In genomic region chr1:234691567-234691966, GRCh38 we compare ENCODE assay signal across 15 cellular contexts.
DNase-seq lines count a peak whose midpoint lies in the region; ATAC-seq and TF ChIP-seq lines count a peak whose summit lies in the region.
"Had no signal": no experiment of that assay in that cellular context is flagged by ENCODE, and none has a peak within 500 bp of the region (broad histone marks: within the 10 kb centered on the region; RNA-seq: fewer than 3 reads in every experiment).

No MANE protein-coding gene starts in this region.

- no peak overlapping the region for H3K4me3 Mint-ChIP-seq in CD4-positive, CD25-positive, alpha-beta regulatory T cell
- H3K4me3 Mint-ChIP-seq: activated CD4-positive, alpha-beta T cell treated with anti-CD3 and anti-CD28 coated beads, Interleukin-2, amount 10 ng/mL, durations not matched to agents 7 days and 5 days had no signal

- peaks cover 3% of the 10 kb centered on the region for H3K27me3 Mint-ChIP-seq in CD4-positive, CD25-positive, alpha-beta regulatory T cell
- H3K27me3 Mint-ChIP-seq: activated CD4-positive, alpha-beta T cell treated with anti-CD3 and anti-CD28 coated beads, Interleukin-2, amount 10 ng/mL, durations not matched to agents 7 days and 5 days had no signal

- no peak overlapping the region for H3K18ac ChIP-seq in mesenchymal stem cell (ENCODE audit: low read depth in 1 of 2, low read length in 2 of 2)

- no peak overlapping the region for H3K14ac ChIP-seq in mesenchymal stem cell (ENCODE audit: low read length in 2 of 2)

- no peaks in the 10 kb centered on the region for H3K27me3 ChIP-seq in CD4-positive, CD25-positive, alpha-beta regulatory T cell (ENCODE audit: control insufficient read depth, insufficient read depth, low read length)
- H3K27me3 ChIP-seq in mesenchymal stem cell (ENCODE audit: control insufficient read depth in 1 of 2, insufficient read depth in 1 of 2, low read length in 2 of 2) (no peaks in the 10 kb centered on the region), adrenal gland (no peaks in the 10 kb centered on the region)
- H3K27me3 ChIP-seq: tibial artery had no signal

- H2BK5ac ChIP-seq in mesenchymal stem cell (ENCODE audit: low read depth, low read length, poor library complexity, severe bottlenecking): no peak overlapping the region

- peak in 2 of 3 donors; percentile 15 to 24 for DNase-seq in CD4-positive, CD25-positive, alpha-beta regulatory T cell
- DNase-seq in HT1080 (ENCODE audit: low read depth): peak; percentile 36
- DNase-seq in astrocyte of the spinal cord (ENCODE audit: low read depth, low spot score): peak; percentile 15
- no peak for DNase-seq in mesenchymal stem cell
- no peak for DNase-seq in adrenal gland
- no peak for DNase-seq in NCI-H510A (lab: John Stamatoyannopoulos, UW)
- no peak for DNase-seq in activated effector memory CD4-positive, alpha-beta T cell treated with anti-CD3 and anti-CD28 coated beads, Interleukin-2, amount 50 U/mL, for 16 hours
- DNase-seq in T1000 (lab: John Stamatoyannopoulos, UW): no peak
- DNase-seq: activated CD4-positive, alpha-beta T cell treated with anti-CD3 and anti-CD28 coated beads, Interleukin-2, amount 10 ng/mL, durations not matched to agents 7 days and 5 days; amygdala; kidney; NCI-H187; tibial artery had no signal

- H2AK5ac ChIP-seq in mesenchymal stem cell (ENCODE audit: low read length, severe bottlenecking): no peak overlapping the region

- 100% methylated on average over 3 of the region's 3 CpGs for WGBS in mesenchymal stem cell
- 54 to 72% (median 66%) methylated on average over 3 of the region's 3 CpGs for WGBS in adrenal gland, 4 donors

- no peak overlapping the region for H3K23ac ChIP-seq in mesenchymal stem cell (ENCODE audit: low read length in 2 of 2)

- no peak overlapping the region for H3K27ac ChIP-seq in CD4-positive, CD25-positive, alpha-beta regulatory T cell (ENCODE audit: insufficient read depth, low read length, poor library complexity, severe bottlenecking)
- H3K27ac ChIP-seq in mesenchymal stem cell (ENCODE audit: low read length, poor library complexity, severe bottlenecking): no peak overlapping the region
- H3K27ac ChIP-seq in adrenal gland: no peak overlapping the region
- H3K27ac ChIP-seq: HL-60, tibial artery had no signal

- H3K79me1 ChIP-seq in mesenchymal stem cell (replicated peaks; ENCODE audit: low read length, poor library complexity, severe bottlenecking): no peaks in the 10 kb centered on the region

- peaks cover 0 to 2% (median 0%) of the 10 kb centered on the region in 7 donors for H3K9me3 Mint-ChIP-seq in CD4-positive, CD25-positive, alpha-beta regulatory T cell

- H3K9me3 ChIP-seq in CD4-positive, CD25-positive, alpha-beta regulatory T cell (ENCODE audit: control insufficient read depth in 2 of 2, low read length in 2 of 2): no peaks in the 10 kb centered on the region
- H3K9me3 ChIP-seq in mesenchymal stem cell (ENCODE audit: control insufficient read depth, low read length) (no peaks in the 10 kb centered on the region), adrenal gland (replicated peaks in 1 of 3) (no peaks in the 10 kb centered on the region)
- H3K9me3 ChIP-seq: tibial artery had no signal

- TF ChIP-seq CTCF in astrocyte of the spinal cord (IDR thresholded peaks at IDR 0.05; ENCODE audit: low read depth, low read length) (peak; percentile 18), adrenal gland (IDR thresholded peaks at IDR 0.05) (peak in 3 of 6 experiments; percentile 8 to 27 (median 12))

- peak in 1 of 2 donors; percentile 65 for ATAC-seq in CD4-positive, CD25-positive, alpha-beta regulatory T cell (ENCODE audit: low read depth in 2 of 2)
- ATAC-seq: Right ventricle myocardium inferior had no signal

- H3K27ac Mint-ChIP-seq in CD4-positive, CD25-positive, alpha-beta regulatory T cell: no peak overlapping the region
- H3K27ac Mint-ChIP-seq: activated CD4-positive, alpha-beta T cell treated with anti-CD3 and anti-CD28 coated beads, Interleukin-2, amount 10 ng/mL, durations not matched to agents 7 days and 5 days had no signal

- no peak overlapping the region for H2AFZ ChIP-seq in mesenchymal stem cell (ENCODE audit: low read depth, low read length)

- H2BK15ac ChIP-seq in mesenchymal stem cell (ENCODE audit: low read depth, poor library complexity, severe bottlenecking): no peak overlapping the region

- no peak overlapping the region for H3K4ac ChIP-seq in mesenchymal stem cell (ENCODE audit: low read depth in 1 of 2, low read length in 2 of 2)

- no peak overlapping the region for H4K91ac ChIP-seq in mesenchymal stem cell (ENCODE audit: low read length)

- no peak overlapping the region for H4K8ac ChIP-seq in mesenchymal stem cell (ENCODE audit: low read length)

- no peak overlapping the region for H3K4me2 ChIP-seq in mesenchymal stem cell (ENCODE audit: low read length, poor library complexity, severe bottlenecking)

- H3K36me3 ChIP-seq in CD4-positive, CD25-positive, alpha-beta regulatory T cell (ENCODE audit: control insufficient read depth, insufficient read depth, low read length): no peaks in the 10 kb centered on the region
- no peaks in the 10 kb centered on the region for H3K36me3 ChIP-seq in mesenchymal stem cell (ENCODE audit: control insufficient read depth in 1 of 2, insufficient read depth in 2 of 2, low read depth in 1 of 2, low read length in 2 of 2)
- no peaks in the 10 kb centered on the region for H3K36me3 ChIP-seq in adrenal gland (replicated peaks in 1 of 2)
- H3K36me3 ChIP-seq: tibial artery had no signal

- in situ Hi-C loops in astrocyte of the spinal cord (cut with HindIII; ENCODE audit: low sequenced_read_pairs): no loop called here

- H3K9ac ChIP-seq in mesenchymal stem cell (ENCODE audit: low read length): peak overlapping the region; percentile 34

- no peak overlapping the region for H3K4me3 ChIP-seq in CD4-positive, CD25-positive, alpha-beta regulatory T cell (ENCODE audit: low read depth, low read length)
- H3K4me3 ChIP-seq in astrocyte of the spinal cord (ENCODE audit: low read depth, low read length) (no peak overlapping the region), mesenchymal stem cell (ENCODE audit: insufficient read depth in 1 of 2, low read depth in 1 of 2, low read length in 2 of 2) (no peak overlapping the region), adrenal gland (no peak overlapping the region)
- H3K4me3 ChIP-seq: tibial artery had no signal

- H2BK120ac ChIP-seq in mesenchymal stem cell (ENCODE audit: low read depth, low read length): no peak overlapping the region

- no peaks in the 10 kb centered on the region for H3K36me3 Mint-ChIP-seq in CD4-positive, CD25-positive, alpha-beta regulatory T cell

- no peak overlapping the region for H2BK12ac ChIP-seq in mesenchymal stem cell (ENCODE audit: low read length in 2 of 2)

- no peak for TF ChIP-seq POLR2A in adrenal gland (IDR thresholded peaks at IDR 0.05)

- peaks cover 0 to 5% (median 1%) of the 10 kb centered on the region in 4 donors for H3K4me1 Mint-ChIP-seq in CD4-positive, CD25-positive, alpha-beta regulatory T cell
- H3K4me1 Mint-ChIP-seq: activated CD4-positive, alpha-beta T cell treated with anti-CD3 and anti-CD28 coated beads, Interleukin-2, amount 10 ng/mL, durations not matched to agents 7 days and 5 days had no signal

- H3K4me1 ChIP-seq in CD4-positive, CD25-positive, alpha-beta regulatory T cell (ENCODE audit: control insufficient read depth, insufficient read depth, low read length, poor library complexity, severe bottlenecking): no peaks in the 10 kb centered on the region
- no peaks in the 10 kb centered on the region for H3K4me1 ChIP-seq in mesenchymal stem cell (ENCODE audit: control insufficient read depth, insufficient read depth, low read depth, low read length)
- H3K4me1 ChIP-seq in adrenal gland (replicated peaks in 1 of 2): no peaks in the 10 kb centered on the region

- intact Hi-C loops in adrenal gland (cut with DNase I): no loop called here

Comparison
In these comparisons a context has a peak if more than half of its experiments do, and no peak if none do; other contexts are left out.
1. DNase-seq: peak in CD4-positive, CD25-positive, alpha-beta regulatory T cell (2 of 3), HT1080 (single experiment) and astrocyte of the spinal cord (single experiment); none in mesenchymal stem cell (single experiment), adrenal gland (0 of 7), NCI-H510A (single experiment), activated effector memory CD4-positive, alpha-beta T cell treated with anti-CD3 and anti-CD28 coated beads, Interleukin-2, amount 50 U/mL, for 16 hours (single experiment) and T1000 (single experiment).